In genomic region chr7:38630720-38631673, GRCh38 we compare ENCODE assay signal across 8 cellular contexts. TPM values are rescaled to one million over a fixed set of nuclear protein-coding genes. Genes with fewer than 3 reads are reported as not detected.
A peak's percentile ranks its signal among the peaks of the same experiment; 100 is the strongest.
DNase-seq lines count a peak whose midpoint lies in the region; TF ChIP-seq lines count a peak whose summit lies in the region.

Gene AMPH, minus strand, starts transcription at chr7:38631373. Its CDS starts 22 bp downstream, at chr7:38631351.

- DNase-seq in NCI-H2081 (lab: John Stamatoyannopoulos, UW) = peak; percentile 34 to 56
- no peak for DNase-seq in NCI-H2081 treated with DMSO at 0.1 percent for 48 hours (lab: John Stamatoyannopoulos, UW)
- peak; percentile 72 for DNase-seq in RPMI7951 (ENCODE audit: low read depth)
- DNase-seq in coronary artery (ENCODE audit: low spot score) = no peak
- DNase-seq in kidney tubule cell (ENCODE audit: low spot score) = peak; percentile 31
- DNase-seq in stimulated activated CD4-positive, alpha-beta T cell treated with anti-CD3 and anti-CD28 coated beads, Interleukin-12 subunit alpha, Interleukin-12 subunit beta, amount 100 ng/mL, for 48 hours (ENCODE audit: low read depth in 2 of 3, low spot score in 1 of 3) = peak in 2 of 3 donors; percentile 0 to 25
- DNase-seq in OCI-M1 (lab: John Stamatoyannopoulos, UW) = no peak
- no peak for DNase-seq in SW 1271 (lab: John Stamatoyannopoulos, UW)

- H3K27ac ChIP-seq in coronary artery = no peak within 1 kb of the TSS

- peak within 1 kb of the TSS; percentile 73 for H3K4me3 ChIP-seq in coronary artery

- TF ChIP-seq CTCF in coronary artery (IDR thresholded peaks at IDR 0.05) = no peak

RNA-seq across cellular contexts. Expression of gene AMPH, which starts in this region (rescaled TPM):
- total RNA-seq in RPMI7951 (2014; rRNA removed; shearing (Covaris generic)) = 1.4 and 1.7 TPM in 2 replicates

Comparison
In these comparisons a context has a peak if more than half of its experiments do, and no peak if none do; other contexts are left out.
1. DNase-seq: peak in NCI-H2081 (2 of 2), RPMI7951 (single experiment), kidney tubule cell (single experiment) and stimulated activated CD4-positive, alpha-beta T cell treated with anti-CD3 and anti-CD28 coated beads, Interleukin-12 subunit alpha, Interleukin-12 subunit beta, amount 100 ng/mL, for 48 hours (2 of 3); none in NCI-H2081 treated with DMSO at 0.1 percent for 48 hours (single experiment), coronary artery (single experiment), OCI-M1 (single experiment) and SW 1271 (0 of 2).